20 cellular contexts compared by ENCODE assay signal in genomic region chrY:12403891-12404290, GRCh38.
DNase-seq lines count a peak whose midpoint lies in the region; ATAC-seq and TF ChIP-seq lines count a peak whose summit lies in the region.
"Had no signal": no experiment of that assay in that cellular context is flagged by ENCODE, and none has a peak within 500 bp of the region (broad histone marks: within the 10 kb centered on the region; RNA-seq: fewer than 3 reads in every experiment).

No MANE protein-coding gene starts in this region.

- H3K27me3 ChIP-seq in psoas muscle (ENCODE audit: insufficient read depth in 3 of 3, low read length in 2 of 3), result no peaks in the 10 kb centered on the region
- H3K27me3 ChIP-seq: BE2C, BLaER1 had no signal

- H3K27ac ChIP-seq in psoas muscle, result no peak overlapping the region
- H3K27ac ChIP-seq: BLaER1 had no signal

- ATAC-seq in HG02885 (IDR thresholded peaks at IDR 0.05; ENCODE audit: poor library complexity, unreplicated experiment) (no peak), HG03108 (IDR thresholded peaks at IDR 0.05; ENCODE audit: unreplicated experiment) (no peak), psoas muscle (no peak)
- ATAC-seq: GM12878 had no signal

- H3K36me3 ChIP-seq in psoas muscle (ENCODE audit: insufficient read depth in 1 of 2, low read depth in 1 of 2), result no peaks in the 10 kb centered on the region
- H3K36me3 ChIP-seq: BE2C, BLaER1 had no signal

- intact Hi-C loops in psoas muscle (cut with DNase I), result no loop called here

- DNase-seq in HUDEP-2 (lab: John Stamatoyannopoulos, UW; ENCODE audit: unreplicated experiment in 76 of 76) (peak in 70 of 76 experiments; percentile 0 to 78 (median 13)), RPMI8226 (peak; percentile 56), erythroblast (lab: John Stamatoyannopoulos, UW) (peak; percentile 28 to 79), psoas muscle (no peak)
- DNase-seq: 8988T; ACHN; BE2C; C1 segment of cervical spinal cord; CD4-positive, alpha-beta memory T cell; CD4-positive, CD25-positive, alpha-beta regulatory T cell; CD8-positive, alpha-beta memory T cell; COR-L47; DMS 273 treated with DMSO at 0.1 percent for 48 hours; DMS153; DMS53; DMS79 had no signal

- no peak for TF ChIP-seq POLR2A in erythroblast (IDR thresholded peaks at IDR 0.05; ENCODE audit: low read length)

- no peak for TF ChIP-seq CTCF in psoas muscle (IDR thresholded peaks at IDR 0.05)

- 58 to 63% methylated on average over 3 of the region's 3 CpGs; no CpG with 5 or more reads in 1 of the 3 donors for WGBS in psoas muscle, 3 donors

- no peaks in the 10 kb centered on the region for H3K4me1 ChIP-seq in psoas muscle
- H3K4me1 ChIP-seq: BE2C, BLaER1 had no signal

- H3K9me3 ChIP-seq in psoas muscle, result no peaks in the 10 kb centered on the region
- H3K9me3 ChIP-seq: BE2C, BLaER1 had no signal

- no peak overlapping the region for H3K4me3 ChIP-seq in psoas muscle
- H3K4me3 ChIP-seq: BLaER1, GM12878 had no signal

Comparison
In these comparisons a context has a peak if more than half of its experiments do, and no peak if none do; other contexts are left out.
1. DNase-seq: peak in HUDEP-2 (70 of 76), RPMI8226 (single experiment) and erythroblast (2 of 2); none in psoas muscle (0 of 2).